In the genomic region with DNA sequence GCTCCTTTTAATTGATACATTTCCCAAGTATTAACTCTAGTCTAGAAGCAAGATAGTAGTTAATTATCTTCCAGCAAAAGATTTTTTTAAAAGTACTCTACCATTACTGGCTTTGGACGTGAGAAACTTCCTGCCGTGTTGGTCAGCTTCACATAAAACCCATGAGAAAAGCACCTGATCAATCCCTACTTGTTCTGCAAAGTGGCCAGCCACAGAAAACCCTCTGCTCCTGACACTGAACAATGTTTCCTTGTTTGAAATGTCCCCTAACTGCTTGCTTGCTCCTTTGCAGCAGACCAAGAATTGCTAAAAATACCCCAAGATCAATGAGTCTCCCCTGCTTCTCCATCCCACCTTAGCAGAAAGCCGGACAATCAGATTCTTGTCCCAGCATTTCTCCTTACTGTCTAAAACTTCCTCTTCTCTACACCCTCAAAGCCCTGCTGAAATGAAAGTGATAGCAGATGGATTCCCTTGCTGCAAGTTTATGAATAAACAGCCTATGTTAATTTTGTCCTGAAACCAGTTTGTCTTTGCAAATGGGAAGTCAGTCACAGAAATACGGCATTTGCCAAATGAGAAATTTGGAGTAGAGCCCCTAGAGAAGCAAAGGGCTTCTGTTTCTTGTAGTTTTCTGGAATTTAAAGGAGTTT, we compare ENCODE assay signal across 17 cellular contexts.
A peak's percentile ranks its signal among the peaks of the same experiment; 100 is the strongest.
DNase-seq lines count a peak whose midpoint lies in the region; ATAC-seq, FAIRE-seq and TF ChIP-seq lines count a peak whose summit lies in the region.
"Had no signal": no experiment of that assay in that cellular context is flagged by ENCODE, and none has a peak within 500 bp of the region (broad histone marks: within the 10 kb centered on the region; RNA-seq: fewer than 3 reads in every experiment).

No MANE protein-coding gene starts in this region.

- H3K4me3 Mint-ChIP-seq in naive thymus-derived CD8-positive, alpha-beta T cell: no peak overlapping the region

- no peaks in the 10 kb centered on the region for H3K27me3 ChIP-seq in suprapubic skin
- H3K27me3 ChIP-seq: BLaER1 treated with 17β-estradiol and CSF1 and Interleukin-3, amounts not matched to agents 10 nM and 100 nM had no signal

- no peak for TF ChIP-seq CTCF in suprapubic skin (IDR thresholded peaks at IDR 0.05)

- no peaks in the 10 kb centered on the region for H3K27me3 Mint-ChIP-seq in naive thymus-derived CD8-positive, alpha-beta T cell
- H3K27me3 Mint-ChIP-seq: IgD-negative memory B cell had no signal

- POLR2A ChIA-PET in naive thymus-derived CD8-positive, alpha-beta T cell (lab: Charles Lee): no interaction called here

- no peak overlapping the region for H3K27ac ChIP-seq in suprapubic skin
- H3K27ac ChIP-seq: BLaER1 treated with 17β-estradiol and CSF1 and Interleukin-3, amounts not matched to agents 10 nM and 100 nM had no signal

- H3K36me3 Mint-ChIP-seq in naive thymus-derived CD8-positive, alpha-beta T cell: peaks cover 0 to 21% (median 9%) of the 10 kb centered on the region in 3 donors
- H3K36me3 Mint-ChIP-seq: IgD-negative memory B cell had no signal

- peaks cover 0 to 23% (median 7%) of the 10 kb centered on the region in 9 donors for H3K9me3 Mint-ChIP-seq in naive thymus-derived CD8-positive, alpha-beta T cell

- peaks cover 6 to 11% (median 8%) of the 10 kb centered on the region in 4 donors for H3K4me1 Mint-ChIP-seq in naive thymus-derived CD8-positive, alpha-beta T cell

- no peak for TF ChIP-seq POLR2A in suprapubic skin (IDR thresholded peaks at IDR 0.05)

- no peaks in the 10 kb centered on the region for H3K9me3 ChIP-seq in suprapubic skin

- peak; percentile 71 for FAIRE-seq in GM18507 (lab: Jason Lieb, UNC)
- FAIRE-seq: bronchial epithelial cell had no signal

- H3K4me1 ChIP-seq in suprapubic skin: peaks cover 9% of the 10 kb centered on the region

- TF ChIP-seq EP300 in suprapubic skin (IDR thresholded peaks at IDR 0.05): no peak

- 49% methylated on average over 4 of the region's 4 CpGs for WGBS in suprapubic skin

- peak; percentile 84 for ATAC-seq in GM21390 (IDR thresholded peaks at IDR 0.05; ENCODE audit: unreplicated experiment)
- ATAC-seq in HG03432 (IDR thresholded peaks at IDR 0.05; ENCODE audit: unreplicated experiment): peak; percentile 79
- ATAC-seq in naive thymus-derived CD8-positive, alpha-beta T cell: no peak
- ATAC-seq: stimulated activated naive CD8-positive, alpha-beta T cell treated with anti-CD3 and anti-CD28 coated beads, Interleukin-15, Interleukin-2, amounts not matched to agents 100 U/mL and 50 U/mL, for 24 hours had no signal

- DNase-seq in GM18507 (ENCODE audit: extremely low spot score, insufficient read length, low read depth): no peak
- peak; percentile 48 for DNase-seq in medulla oblongata (ENCODE audit: extremely low spot score)
- no peak for DNase-seq in suprapubic skin (ENCODE audit: low spot score in 2 of 2)
- no peak for DNase-seq in naive thymus-derived CD8-positive, alpha-beta T cell
- no peak for DNase-seq in NK-92 treated with Interleukin-12 subunit alpha and Interleukin-12 subunit beta, amount 100 ng/mL, for 24 hours (lab: John Stamatoyannopoulos, UW)
- no peak for DNase-seq in SK-N-DZ (ENCODE audit: low spot score)
- DNase-seq: activated CD4-positive, alpha-beta T cell treated with anti-CD3 and anti-CD28 coated beads for 4 hours; activated effector memory CD4-positive, alpha-beta T cell treated with Interleukin-2 at 50 U/mL for 16 hours; GF-D8; NCI-H2029; stimulated activated CD4-positive, alpha-beta T cell treated with anti-CD3 and anti-CD28 coated beads, Interleukin-2, amount 100 ng/mL, for 48 hours; stimulated activated naive CD8-positive, alpha-beta T cell treated with anti-CD3 and anti-CD28 coated beads, Interleukin-15, Interleukin-2, amounts not matched to agents 100 U/mL and 50 U/mL, for 24 hours had no signal

- no peak overlapping the region for H3K27ac Mint-ChIP-seq in naive thymus-derived CD8-positive, alpha-beta T cell

- H3K36me3 ChIP-seq in suprapubic skin: no peaks in the 10 kb centered on the region
- H3K36me3 ChIP-seq: BLaER1 treated with 17β-estradiol and CSF1 and Interleukin-3, amounts not matched to agents 10 nM and 100 nM had no signal

- H3K4me3 ChIP-seq in suprapubic skin: no peak overlapping the region
- H3K4me3 ChIP-seq: BLaER1 treated with 17β-estradiol and CSF1 and Interleukin-3, amounts not matched to agents 10 nM and 100 nM had no signal

Comparison
In these comparisons a context has a peak if more than half of its experiments do, and no peak if none do; other contexts are left out.
1. ATAC-seq: peak in GM21390 (single experiment) and HG03432 (single experiment); none in naive thymus-derived CD8-positive, alpha-beta T cell (0 of 2).